29 cellular contexts compared by ENCODE assay signal in the genomic region with DNA sequence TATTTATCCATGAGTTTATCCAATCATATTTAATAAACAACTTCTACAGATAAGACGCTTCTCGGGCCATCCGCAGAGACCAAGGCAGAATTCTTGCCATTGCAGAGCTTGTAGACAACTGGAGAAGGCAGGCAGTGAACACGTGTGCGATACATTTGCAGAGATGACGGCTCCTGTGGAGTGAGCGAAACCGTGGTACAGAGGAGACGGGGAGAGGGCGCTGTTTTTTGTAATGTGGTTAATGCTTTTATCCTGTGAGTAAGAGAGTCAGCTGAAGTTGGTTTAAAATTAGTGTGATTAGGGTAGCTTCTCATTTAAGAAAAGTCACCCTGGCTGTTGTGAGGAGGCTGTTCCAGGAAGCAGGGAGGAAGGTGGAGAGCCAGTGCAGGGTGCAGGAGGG.
"Had no signal": no experiment of that assay in that cellular context is flagged by ENCODE, and none has a peak within 500 bp of the region (broad histone marks: within the 10 kb centered on the region; RNA-seq: fewer than 3 reads in every experiment).

No MANE protein-coding gene starts in this region.

- H3K9me3 ChIP-seq: MG63, SJCRH30 had no signal

- H3K27ac Mint-ChIP-seq: activated B cell treated with CpG ODN at 0.5 μM for 24 hours; activated CD4-positive, alpha-beta memory T cell treated with anti-CD3 and anti-CD28 coated beads, Interleukin-2, amount 10 ng/mL, durations not matched to agents 7 days and 5 days; activated naive CD4-positive, alpha-beta T cell treated with anti-CD3 and anti-CD28 coated beads, Interleukin-2, amount 50 U/mL, for 24 hours; T-helper 1 cell treated with Interleukin-12 subunit alpha and Interleukin-12 subunit beta and Interleukin-4 antibody, amounts not matched to agents 30 μg/mL and 1 μg/mL, for 36 hours had no signal

- H3K27me3 ChIP-seq: brain microvascular endothelial cell, cardiac muscle cell, MG63, SJCRH30 had no signal

- H3K27ac ChIP-seq: brain microvascular endothelial cell, cardiac muscle cell, RWPE1, SJCRH30 had no signal

- DNase-seq: activated B cell treated with CpG ODN at 0.5 μM for 24 hours; activated CD4-positive, alpha-beta memory T cell treated with anti-CD3 and anti-CD28 coated beads, Interleukin-2, amount 10 ng/mL, durations not matched to agents 7 days and 5 days; activated CD4-positive, alpha-beta T cell treated with anti-CD3 and anti-CD28 coated beads for 1 hour; activated CD4-positive, alpha-beta T cell treated with anti-CD3 and anti-CD28 coated beads, Interleukin-2, amount 50 U/mL, for 1 hour; activated CD8-positive, alpha-beta memory T cell treated with anti-CD3 and anti-CD28 coated beads, Interleukin-2, amount 50 U/mL, for 48 hours; activated naive CD4-positive, alpha-beta T cell; activated T-cell treated with anti-CD3 and anti-CD28 coated beads, Interleukin-2, amount 50 U/mL, for 1 hour; brain microvascular endothelial cell; KG1; MG63; MV-4-11; NCI-H1092 treated with DMSO at 0.1 percent for 48 hours; NCI-H1436; NCI-H1694 treated with DMSO at 0.1 percent for 48 hours; NCI-H2029 treated with DMSO at 0.1 percent for 48 hours; NCI-H345; NCI-H510A; NCI-H526 treated with DMSO at 0.1 percent for 48 hours; NCI-H82; OCI-M1; Right ventricle myocardium superior; SJCRH30; SW 1271 had no signal

- H3K4me1 Mint-ChIP-seq: activated B cell treated with CpG ODN at 0.5 μM for 24 hours; activated CD4-positive, alpha-beta memory T cell treated with anti-CD3 and anti-CD28 coated beads, Interleukin-2, amount 10 ng/mL, durations not matched to agents 7 days and 5 days; activated naive CD4-positive, alpha-beta T cell treated with anti-CD3 and anti-CD28 coated beads, Interleukin-2, amount 50 U/mL, for 24 hours had no signal

- H3K9me3 Mint-ChIP-seq: activated B cell treated with CpG ODN at 0.5 μM for 24 hours; activated CD4-positive, alpha-beta memory T cell treated with anti-CD3 and anti-CD28 coated beads, Interleukin-2, amount 10 ng/mL, durations not matched to agents 7 days and 5 days; activated naive CD4-positive, alpha-beta T cell treated with anti-CD3 and anti-CD28 coated beads, Interleukin-2, amount 50 U/mL, for 24 hours; T-helper 1 cell treated with Interleukin-12 subunit alpha and Interleukin-12 subunit beta and Interleukin-4 antibody, amounts not matched to agents 30 μg/mL and 1 μg/mL, for 36 hours had no signal

- H3K27me3 Mint-ChIP-seq: activated CD4-positive, alpha-beta memory T cell treated with anti-CD3 and anti-CD28 coated beads, Interleukin-2, amount 10 ng/mL, durations not matched to agents 7 days and 5 days; activated naive CD4-positive, alpha-beta T cell treated with anti-CD3 and anti-CD28 coated beads, Interleukin-2, amount 50 U/mL, for 24 hours had no signal

- ATAC-seq: Panc1, SK-N-SH treated with all-trans-retinoic acid at 6 μM for 48 hours had no signal

- H3K4me1 ChIP-seq: SJCRH30 had no signal

- H3K4me3 Mint-ChIP-seq: activated B cell treated with CpG ODN at 0.5 μM for 24 hours; activated CD4-positive, alpha-beta memory T cell treated with anti-CD3 and anti-CD28 coated beads, Interleukin-2, amount 10 ng/mL, durations not matched to agents 7 days and 5 days; activated naive CD4-positive, alpha-beta T cell treated with anti-CD3 and anti-CD28 coated beads, Interleukin-2, amount 50 U/mL, for 24 hours; T-helper 1 cell treated with Interleukin-12 subunit alpha and Interleukin-12 subunit beta and Interleukin-4 antibody, amounts not matched to agents 30 μg/mL and 1 μg/mL, for 36 hours had no signal
